Comparison of ENCODE assay signal across 9 cellular contexts in the genomic region with DNA sequence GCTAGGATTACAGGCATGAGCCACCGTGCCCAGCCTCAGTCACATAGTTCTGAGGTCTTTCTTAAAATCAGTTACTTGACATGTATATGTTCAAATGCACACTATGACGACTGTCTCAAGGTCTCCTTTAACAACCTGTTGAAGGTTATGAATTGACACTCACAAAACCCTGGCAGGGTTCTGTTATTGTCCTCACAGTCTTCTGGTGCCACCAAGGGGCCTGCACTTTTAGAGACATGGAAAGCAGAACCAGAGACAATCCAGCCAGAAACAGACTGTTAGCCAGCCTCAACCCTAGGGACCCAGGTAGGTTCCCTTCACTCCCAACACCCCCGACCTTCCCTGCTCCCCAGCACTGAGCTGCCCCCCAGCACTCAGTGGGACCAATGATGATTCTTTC. TPM values are rescaled to one million over a fixed set of nuclear protein-coding genes. Genes with fewer than 3 reads are reported as not detected.
"Had no signal": no experiment of that assay in that cellular context is flagged by ENCODE, and none has a peak within 500 bp of the region (broad histone marks: within the 10 kb centered on the region; RNA-seq: fewer than 3 reads in every experiment).

No MANE protein-coding gene starts in this region.

- H2AFZ ChIP-seq: GM23338 had no signal

- H3K27ac Mint-ChIP-seq: GM23338, H9, IgD-negative memory B cell had no signal

- H3K4me2 ChIP-seq: GM23338 had no signal

- H3K4me3 ChIP-seq: GM23338 had no signal

- H3K4me1 Mint-ChIP-seq: H9, IgD-negative memory B cell had no signal

- H3K9me3 Mint-ChIP-seq: GM23338 had no signal

- H3K27ac ChIP-seq: HL-60 had no signal

- DNase-seq: H9, HCEC 1CT had no signal

- H3K27me3 Mint-ChIP-seq: IgD-negative memory B cell had no signal

- H3K4me3 Mint-ChIP-seq: GM23338, H9 had no signal

- FAIRE-seq: H1, H54, HepG2 had no signal

- ATAC-seq: GM23338, HepG2 had no signal

RNA-seq across cellular contexts. Expression of a gene that starts 26.4 kb away (rescaled TPM):
- total RNA-seq: GM23338, H1, H9, HepG2, HT1080 had no signal
- polyA plus RNA-seq: GM23338, H1, HepG2, IgD-negative memory B cell had no signal
